ENCODE assay signal across 9 cellular contexts in genomic region chr18:28189400-28190239, GRCh38. TPM values are rescaled to one million over a fixed set of nuclear protein-coding genes. Genes with fewer than 3 reads are reported as not detected.
A peak's percentile ranks its signal among the peaks of the same experiment; 100 is the strongest.
DNase-seq lines count a peak whose midpoint lies in the region; ATAC-seq, FAIRE-seq and TF ChIP-seq lines count a peak whose summit lies in the region.
"Had no signal": no experiment of that assay in that cellular context is flagged by ENCODE, and none has a peak within 500 bp of the region (broad histone marks: within the 10 kb centered on the region; RNA-seq: fewer than 3 reads in every experiment).

No MANE protein-coding gene starts in this region.

- TF ChIP-seq POLR2A in HepG2 (IDR thresholded peaks at IDR 0.05; ENCODE audit: insufficient read depth in 1 of 2, low read depth in 2 of 2, low read length in 2 of 2) = no peak

- no peak overlapping the region for H4K8ac ChIP-seq in neuronal stem cell (ENCODE audit: low read depth, low read length)

- ATAC-seq in GM18873 (IDR thresholded peaks at IDR 0.05; ENCODE audit: low FRiP score, unreplicated experiment) (peak; percentile 63), HepG2 (peak; percentile 86)
- no peak for ATAC-seq in activated CD4-positive, CD25-positive, alpha-beta regulatory T cell treated with anti-CD3 and anti-CD28 coated beads, Interleukin-2, amount 50 U/mL, for 24 hours

- DNase-seq in D341Med (ENCODE audit: low spot score) (peak; percentile 38), Karpas-422 (peak; percentile 82), astrocyte of the cerebellum (ENCODE audit: low read depth) (no peak), HepG2 (ENCODE audit: low spot score) (peak; percentile 54), UCSD-AML1 (lab: John Stamatoyannopoulos, UW; ENCODE audit: unreplicated experiment) (no peak), neuronal stem cell (ENCODE audit: low spot score) (no peak)
- DNase-seq: naive B cell had no signal

- no peak overlapping the region for H2AK5ac ChIP-seq in neuronal stem cell (ENCODE audit: low read depth, low read length)

- WGBS in HepG2 (ENCODE audit: low lambda C conversion rate) = 37% methylated on average over 5 of the region's 5 CpGs
- WGBS in neuronal stem cell (ENCODE audit: extremely low coverage in 2 of 2, insufficient read length in 2 of 2, insufficient replicate concordance in 1 of 2), 2 donors = no CpG with 5 or more reads among the region's 5 CpGs

- no peaks in the 10 kb centered on the region for H3K9me2 ChIP-seq in Karpas-422 (replicated peaks; ENCODE audit: insufficient read depth, low read length)

- peak; percentile 69 for TF ChIP-seq CTCF in astrocyte of the cerebellum (IDR thresholded peaks at IDR 0.05; ENCODE audit: low read depth, low read length, missing control alignments)
- peak; percentile 82 for TF ChIP-seq CTCF in HepG2 (CRISPR knock-in tag; IDR thresholded peaks at IDR 0.05)

- H3K4me2 ChIP-seq in Karpas-422 (ENCODE audit: low read depth, low read length, poor library complexity, severe bottlenecking) (no peak overlapping the region), HepG2 (ENCODE audit: low read depth, low read length) (no peak overlapping the region), neuronal stem cell (ENCODE audit: insufficient read depth, low read length, poor library complexity, severe bottlenecking) (no peak overlapping the region)

- TF ChIP-seq RAD21 in HepG2 (CRISPR knock-in tag; IDR thresholded peaks at IDR 0.05) = peak; percentile 61

- in situ Hi-C loops in astrocyte of the cerebellum (cut with HindIII; ENCODE audit: low sequenced_read_pairs) (no loop called here), HepG2 (cut with HindIII; ENCODE audit: extremely low pct_ligation_motif_present, low pct_unique_long_range_greater_than_20kb) (loop anchor here (10.0 to 25.0 kb wide), 4 partner anchors 185 to 577 kb away; no protein-coding TSS in a partner anchor)

- H3K4me1 ChIP-seq in Karpas-422 (ENCODE audit: low read length) (no peaks in the 10 kb centered on the region), HepG2 (ENCODE audit: insufficient read depth, low read length) (peaks cover 23% of the 10 kb centered on the region), neuronal stem cell (ENCODE audit: control insufficient read depth in 2 of 2, insufficient read depth in 1 of 2, low read depth in 1 of 2, low read length in 2 of 2) (no peaks in the 10 kb centered on the region)

- H3K79me2 ChIP-seq in Karpas-422 (ENCODE audit: low read length) (no peaks in the 10 kb centered on the region), HepG2 (ENCODE audit: insufficient read depth, low read length) (no peaks in the 10 kb centered on the region)

- no TSS peak for BruUV-seq in HepG2 (replicated peaks; lab: Mats Ljungman, UMichigan)

- CTCF ChIA-PET in HepG2 (lab: Yijun Ruan, JAX; ENCODE audit: low intra/inter-chr PET ratio, low total read pairs) = interaction anchor here (0.8 to 2.1 kb wide), 4 partner anchors 175 to 584 kb away, joined by 3 to 15 read pairs (median 8); no protein-coding TSS in a partner anchor

- no peak overlapping the region for H4K91ac ChIP-seq in neuronal stem cell (ENCODE audit: low read depth, low read length, poor library complexity)

- H2AFZ ChIP-seq in Karpas-422 (ENCODE audit: low read length) (no peak overlapping the region), HepG2 (ENCODE audit: low read length) (no peak overlapping the region), neuronal stem cell (ENCODE audit: low read length) (no peak overlapping the region)

- H4K20me1 ChIP-seq in Karpas-422 (ENCODE audit: insufficient read depth, low read depth, low read length) (no peaks in the 10 kb centered on the region), HepG2 (ENCODE audit: insufficient read depth, low read length) (no peaks in the 10 kb centered on the region)

- H3K27me3 ChIP-seq in Karpas-422 (ENCODE audit: low read length) = no peaks in the 10 kb centered on the region
- no peaks in the 10 kb centered on the region for H3K27me3 ChIP-seq in HepG2 (ENCODE audit: control insufficient read depth in 1 of 2, insufficient read depth in 2 of 2, low read length in 2 of 2)
- no peaks in the 10 kb centered on the region for H3K27me3 ChIP-seq in neuronal stem cell (ENCODE audit: control insufficient read depth in 3 of 3, insufficient read depth in 3 of 3, low read depth in 1 of 3, low read length in 3 of 3)

- H3K36me3 ChIP-seq in Karpas-422 (ENCODE audit: insufficient read depth, low read length) (no peaks in the 10 kb centered on the region), HepG2 (replicated peaks in 1 of 2; ENCODE audit: control insufficient read depth in 1 of 2, insufficient read depth in 2 of 2, low read length in 2 of 2) (no peaks in the 10 kb centered on the region), neuronal stem cell (replicated peaks in 1 of 2; ENCODE audit: control insufficient read depth in 2 of 2, insufficient read depth in 2 of 2, low read length in 2 of 2) (no peaks in the 10 kb centered on the region)

- no peak overlapping the region for H3K23ac ChIP-seq in neuronal stem cell (ENCODE audit: low read depth, low read length, poor library complexity)

- H3K9ac ChIP-seq in Karpas-422 (ENCODE audit: low read length) (no peak overlapping the region), HepG2 (ENCODE audit: insufficient read depth, low read depth, low read length) (no peak overlapping the region), neuronal stem cell (ENCODE audit: low read depth, low read length, poor library complexity) (no peak overlapping the region)

- H2BK5ac ChIP-seq in neuronal stem cell (ENCODE audit: low read length) = no peak overlapping the region

- POLR2A ChIA-PET in HepG2 (lab: Yijun Ruan, JAX) = no interaction called here

- no peak overlapping the region for H3K4ac ChIP-seq in neuronal stem cell (ENCODE audit: low read length)

- peaks cover 7% of the 10 kb centered on the region; the same call in 1 of the 2 replicates for H3K9me3 ChIP-seq in Karpas-422 (ENCODE audit: low read length)
- H3K9me3 ChIP-seq in HepG2 (ENCODE audit: low read length) = no peaks in the 10 kb centered on the region
- peaks cover 0 to 7% of the 10 kb centered on the region in 2 donors for H3K9me3 ChIP-seq in neuronal stem cell (replicated peaks in 1 of 2; ENCODE audit: control insufficient read depth in 2 of 2, insufficient read depth in 1 of 2, low read depth in 1 of 2, low read length in 2 of 2)

- no peak for TF ChIP-seq EP300 in HepG2 (IDR thresholded peaks at IDR 0.05; ENCODE audit: low read depth in 2 of 2, low read length in 2 of 2)
- TF ChIP-seq EP300 in HepG2 (CRISPR knock-in tag; IDR thresholded peaks at IDR 0.05; ENCODE audit: borderline replicate concordance) = no peak

- H3K4me3 ChIP-seq in Karpas-422 (ENCODE audit: low read length) = no peak overlapping the region
- H3K4me3 ChIP-seq in astrocyte of the cerebellum (ENCODE audit: low read depth, low read length) = no peak overlapping the region
- no peak overlapping the region for H3K4me3 ChIP-seq in HepG2 (replicated peaks in 1 of 3; ENCODE audit: insufficient read depth in 1 of 3, low read depth in 2 of 3, low read length in 3 of 3)
- H3K4me3 ChIP-seq in neuronal stem cell (ENCODE audit: low read length in 2 of 2) = no peak overlapping the region

- H3K79me1 ChIP-seq in neuronal stem cell (ENCODE audit: low read depth, low read length) = no peaks in the 10 kb centered on the region

- H2BK12ac ChIP-seq in neuronal stem cell (ENCODE audit: low read length) = no peak overlapping the region

- H3K27ac ChIP-seq in Karpas-422 (ENCODE audit: low read length) (no peak overlapping the region), HepG2 (ENCODE audit: extremely low read length, insufficient read depth, low read length) (no peak overlapping the region), neuronal stem cell (replicated peaks; ENCODE audit: low read length) (no peak overlapping the region)

- no peak overlapping the region for H2BK15ac ChIP-seq in neuronal stem cell (ENCODE audit: low read length)

- H3K14ac ChIP-seq in neuronal stem cell (ENCODE audit: low read length) = no peak overlapping the region

- no peak for FAIRE-seq in HepG2 (lab: Jason Lieb, UNC)

- intact Hi-C loops in HepG2 (cut with micrococcal nuclease; ENCODE audit: unreplicated experiment) = loop anchor here (1.0 to 2.0 kb wide), 4 partner anchors 176 to 585 kb away; no protein-coding TSS in a partner anchor

- no peak overlapping the region for H3K18ac ChIP-seq in neuronal stem cell (ENCODE audit: low read length)

- no peak overlapping the region for H2BK120ac ChIP-seq in neuronal stem cell (ENCODE audit: low read depth, low read length)

TF ChIP-seq in HepG2, 621 proteins besides CTCF, POLR2A, EP300 and RAD21:
- peak; percentile 74 for TF ChIP-seq SMC3 (IDR thresholded peaks at IDR 0.05; ENCODE audit: low read length)
- no peak for TF ChIP-seq NCOA1 (CRISPR knock-in tag; IDR thresholded peaks at IDR 0.05)
- TF ChIP-seq STAG1 (CRISPR knock-in tag; IDR thresholded peaks at IDR 0.05) = peak; percentile 92
- no peak for TF ChIP-seq HDAC2 (CRISPR knock-in tag; IDR thresholded peaks at IDR 0.05)

RNA-seq across cellular contexts. Expression of gene CDH2, which starts 12.7 kb away (rescaled TPM):
- total RNA-seq in Karpas-422 (2014; rRNA removed; shearing (Covaris generic); ENCODE audit: low replicate concordance) = not detected in 2 replicates
- 14.6 and 18.6 TPM in 2 replicates for total RNA-seq in HepG2 (2016; rRNA removed; fragmentation: Illumina TruSeq; extraction: Trizol)
- total RNA-seq in HepG2 (2016; cell fraction: cytosol; rRNA removed; fragmentation: Illumina TruSeq; extraction: Trizol; ENCODE audit: low read depth) = 2.2 TPM in 2 replicates
- 13.2 and 17.8 TPM in 2 replicates for total RNA-seq in HepG2 (2016; cell fraction: insoluble cytoplasmic fraction; rRNA removed; fragmentation: Illumina TruSeq; extraction: Trizol)
- 6.8 and 7.7 TPM in 2 replicates for total RNA-seq in HepG2 (2016; cell fraction: membrane; rRNA removed; fragmentation: Illumina TruSeq; extraction: Trizol)
- 26.3 and 30.4 TPM in 2 replicates for total RNA-seq in HepG2 (2016; cell fraction: nucleus; rRNA removed; fragmentation: Illumina TruSeq; extraction: Trizol)
- polyA plus RNA-seq in HepG2 (2011; rRNA removed) = 27.6 and 36.1 TPM in 2 replicates
- polyA plus RNA-seq in HepG2 (2011; cell fraction: cytosol; rRNA removed) = 26.1 and 29.9 TPM in 2 replicates
- polyA plus RNA-seq in HepG2 (2011; cell fraction: nucleus; rRNA removed) = 12.8 and 13.4 TPM in 2 replicates
- 71.4 and 72.2 TPM in 2 replicates for polyA plus RNA-seq in HepG2 (2012)
- 1.3 TPM in 2 replicates for polyA plus RNA-seq in HepG2 (2016; cell fraction: cytosol; fragmentation: Illumina TruSeq; extraction: Trizol; ENCODE audit: low read depth)
- 12.0 and 12.8 TPM in 2 replicates for polyA plus RNA-seq in HepG2 (2016; cell fraction: insoluble cytoplasmic fraction; fragmentation: Illumina TruSeq; extraction: Trizol; ENCODE audit: low read depth)
- 3.5 and 4.5 TPM in 2 replicates for polyA plus RNA-seq in HepG2 (2016; cell fraction: membrane; fragmentation: Illumina TruSeq; extraction: Trizol; ENCODE audit: low read depth)
- polyA plus RNA-seq in HepG2 (2016; cell fraction: nucleus; fragmentation: Illumina TruSeq; extraction: Trizol; ENCODE audit: insufficient read depth, low read depth) = 23.8 and 24.4 TPM in 2 replicates
- 0.23 and 58.1 TPM in 2 replicates for polyA minus RNA-seq in HepG2 (2011; rRNA and poly(A)+ RNA removed; ENCODE audit: low replicate concordance)
- polyA minus RNA-seq in HepG2 (2011; cell fraction: cytosol; rRNA and poly(A)+ RNA removed) = 47.6 and 51.6 TPM in 2 replicates
- polyA minus RNA-seq in HepG2 (2011; cell fraction: nucleus; rRNA and poly(A)+ RNA removed) = 50.2 and 52.5 TPM in 2 replicates
- polyA plus RNA-seq in neuronal stem cell (2013, experiment 1 of 2) = 169 TPM
- polyA plus RNA-seq in neuronal stem cell (2013, experiment 2 of 2) = 173 TPM

Comparison
In these comparisons a context has a peak if more than half of its experiments do, and no peak if none do; other contexts are left out.
1. DNase-seq: peak in D341Med (single experiment), Karpas-422 (single experiment) and HepG2 (single experiment); none in astrocyte of the cerebellum (single experiment), UCSD-AML1 (single experiment) and neuronal stem cell (single experiment).
2. ATAC-seq: peak in GM18873 (single experiment) and HepG2 (single experiment); none in activated CD4-positive, CD25-positive, alpha-beta regulatory T cell treated with anti-CD3 and anti-CD28 coated beads, Interleukin-2, amount 50 U/mL, for 24 hours (0 of 2).